27 cellular contexts compared by ENCODE assay signal in the genomic region with DNA sequence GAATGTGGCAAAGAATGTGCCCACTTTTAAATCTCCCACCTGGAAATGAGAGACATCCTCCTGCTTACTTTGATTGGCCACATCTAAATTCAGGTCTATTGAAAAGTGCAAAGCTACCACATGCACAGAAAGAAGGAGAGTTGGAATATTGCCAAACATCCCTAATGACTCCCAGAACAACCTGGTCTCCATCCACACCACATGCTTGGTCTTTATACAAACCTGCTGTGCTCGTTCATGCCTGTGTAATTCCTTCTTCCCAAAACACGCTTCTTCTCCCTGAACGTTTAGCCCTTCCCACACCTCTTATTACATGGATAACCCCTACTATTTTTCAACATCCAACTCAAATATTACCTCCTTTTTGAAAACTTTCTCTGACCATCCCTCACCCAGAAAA.
DNase-seq lines count a peak whose midpoint lies in the region; ATAC-seq and TF ChIP-seq lines count a peak whose summit lies in the region.
"Had no signal": no experiment of that assay in that cellular context is flagged by ENCODE, and none has a peak within 500 bp of the region (broad histone marks: within the 10 kb centered on the region; RNA-seq: fewer than 3 reads in every experiment).

No MANE protein-coding gene starts in this region.

- H3K27me3 Mint-ChIP-seq in CD4-positive, CD25-positive, alpha-beta regulatory T cell = no peaks in the 10 kb centered on the region
- H3K27me3 Mint-ChIP-seq in chondrocyte (ENCODE audit: low read depth) = peaks cover 2% of the 10 kb centered on the region
- H3K27me3 Mint-ChIP-seq: activated naive CD8-positive, alpha-beta T cell; activated T-helper 17 cell treated with anti-CD3 and anti-CD28 coated beads, Interleukin-2, amount 50 U/mL, for 72 hours; central memory CD8-positive, alpha-beta T cell had no signal

- H3K4me3 ChIP-seq in CD4-positive, CD25-positive, alpha-beta regulatory T cell (ENCODE audit: low read depth, low read length) = no peak overlapping the region
- no peak overlapping the region for H3K4me3 ChIP-seq in HAP-1
- H3K4me3 ChIP-seq: GM12878, GM23338, Peyer's patch, upper lobe of left lung had no signal

- peak; percentile 22 for DNase-seq in DMS 273 (lab: John Stamatoyannopoulos, UW; ENCODE audit: unreplicated experiment)
- no peak for DNase-seq in DMS 273 treated with DMSO at 0.1 percent for 48 hours (lab: John Stamatoyannopoulos, UW)
- DNase-seq in CD4-positive, CD25-positive, alpha-beta regulatory T cell = no peak
- DNase-seq in NCI-H146 treated with DMSO at 0.1 percent for 48 hours (lab: John Stamatoyannopoulos, UW; ENCODE audit: unreplicated experiment) = peak; percentile 92
- peak; percentile 15 for DNase-seq in RPMI7951 (ENCODE audit: low read depth)
- no peak for DNase-seq in Kasumi-1 (lab: John Stamatoyannopoulos, UW)
- DNase-seq in HAP-1 (ENCODE audit: low spot score in 2 of 2) = no peak
- DNase-seq in chondrocyte (ENCODE audit: low spot score) = no peak
- DNase-seq: activated CD4-positive, alpha-beta T cell treated with anti-CD3 and anti-CD28 coated beads, Interleukin-2, amount 50 U/mL, for 1 hour; DND-41; islet precursor cell; left ventricle myocardium superior; naive thymus-derived CD8-positive, alpha-beta T cell; NCI-H2227 treated with DMSO at 0.1 percent for 48 hours; Peyer's patch; retina; small intestine; stimulated activated CD4-positive, alpha-beta T cell treated with anti-CD3 and anti-CD28 coated beads, Interleukin-1b, Interleukin-23, amount 100 ng/mL, for 48 hours; T-helper 2 cell; upper lobe of left lung had no signal

- in situ Hi-C loops in HAP-1 (cut with MboI; ENCODE audit: low sequenced_read_pairs) = no loop called here

- no peaks in the 10 kb centered on the region for H3K9me3 ChIP-seq in CD4-positive, CD25-positive, alpha-beta regulatory T cell (ENCODE audit: control insufficient read depth in 2 of 2, low read length in 2 of 2)
- no peaks in the 10 kb centered on the region for H3K9me3 ChIP-seq in HAP-1
- H3K9me3 ChIP-seq: Peyer's patch, upper lobe of left lung had no signal

- no peak overlapping the region for H3K27ac ChIP-seq in CD4-positive, CD25-positive, alpha-beta regulatory T cell (ENCODE audit: insufficient read depth, low read length, poor library complexity, severe bottlenecking)
- H3K27ac ChIP-seq: 22Rv1, Peyer's patch, upper lobe of left lung had no signal

- no peaks in the 10 kb centered on the region for H3K27me3 ChIP-seq in CD4-positive, CD25-positive, alpha-beta regulatory T cell (ENCODE audit: control insufficient read depth, insufficient read depth, low read length)
- no peaks in the 10 kb centered on the region for H3K27me3 ChIP-seq in HAP-1 (ENCODE audit: low read depth)
- H3K27me3 ChIP-seq: Peyer's patch, upper lobe of left lung had no signal

- H3K27ac Mint-ChIP-seq in CD4-positive, CD25-positive, alpha-beta regulatory T cell = peak overlapping the region in 2 of 3 donors; percentile 2 to 3
- H3K27ac Mint-ChIP-seq in chondrocyte (ENCODE audit: unreplicated experiment) = no peak overlapping the region
- H3K27ac Mint-ChIP-seq: activated naive CD8-positive, alpha-beta T cell; GM23338; mesothelial cell of epicardium had no signal

- H3K4me1 Mint-ChIP-seq in CD4-positive, CD25-positive, alpha-beta regulatory T cell = peaks cover 27 to 54% (median 36%) of the 10 kb centered on the region in 4 donors
- peaks cover 8% of the 10 kb centered on the region for H3K4me1 Mint-ChIP-seq in chondrocyte (ENCODE audit: low read depth)
- H3K4me1 Mint-ChIP-seq: mesothelial cell of epicardium had no signal

- H3K36me3 Mint-ChIP-seq in CD4-positive, CD25-positive, alpha-beta regulatory T cell = peaks cover 3% of the 10 kb centered on the region
- H3K36me3 Mint-ChIP-seq in chondrocyte (ENCODE audit: low read depth) = no peaks in the 10 kb centered on the region
- H3K36me3 Mint-ChIP-seq: mesothelial cell of epicardium; naive thymus-derived CD8-positive, alpha-beta T cell had no signal

- H3K4me3 Mint-ChIP-seq in CD4-positive, CD25-positive, alpha-beta regulatory T cell = peak overlapping the region in 1 of 4 donors; percentile 69
- no peak overlapping the region for H3K4me3 Mint-ChIP-seq in chondrocyte (ENCODE audit: unreplicated experiment)
- H3K4me3 Mint-ChIP-seq: activated naive CD8-positive, alpha-beta T cell; activated T-helper 17 cell treated with anti-CD3 and anti-CD28 coated beads, Interleukin-2, amount 50 U/mL, for 72 hours; central memory CD8-positive, alpha-beta T cell; GM23338; mesothelial cell of epicardium; naive thymus-derived CD8-positive, alpha-beta T cell had no signal

- no peak for TF ChIP-seq CTCF in chondrocyte (IDR thresholded peaks at IDR 0.05)

- H3K4me1 ChIP-seq in CD4-positive, CD25-positive, alpha-beta regulatory T cell (ENCODE audit: control insufficient read depth, insufficient read depth, low read length, poor library complexity, severe bottlenecking) = peaks cover 24% of the 10 kb centered on the region
- H3K4me1 ChIP-seq in HAP-1 = no peaks in the 10 kb centered on the region

- H3K36me3 ChIP-seq in CD4-positive, CD25-positive, alpha-beta regulatory T cell (ENCODE audit: control insufficient read depth, insufficient read depth, low read length) = no peaks in the 10 kb centered on the region
- H3K36me3 ChIP-seq in HAP-1 (replicated peaks) = no peaks in the 10 kb centered on the region
- H3K36me3 ChIP-seq: Peyer's patch, upper lobe of left lung had no signal

- ATAC-seq in CD4-positive, CD25-positive, alpha-beta regulatory T cell (ENCODE audit: low read depth in 2 of 2) = no peak
- ATAC-seq: activated T-helper 17 cell treated with anti-CD3 and anti-CD28 coated beads, Interleukin-2, amount 50 U/mL, for 72 hours; GM12878; GM23338; left ventricle myocardium superior; naive thymus-derived CD8-positive, alpha-beta T cell had no signal

- H3K9me3 Mint-ChIP-seq in CD4-positive, CD25-positive, alpha-beta regulatory T cell = peaks cover 0 to 3% (median 0%) of the 10 kb centered on the region in 7 donors
- H3K9me3 Mint-ChIP-seq in chondrocyte (ENCODE audit: low read depth) = no peaks in the 10 kb centered on the region
- H3K9me3 Mint-ChIP-seq: activated T-helper 17 cell treated with anti-CD3 and anti-CD28 coated beads, Interleukin-2, amount 50 U/mL, for 72 hours; central memory CD8-positive, alpha-beta T cell had no signal

Comparison
In these comparisons a context has a peak if more than half of its experiments do, and no peak if none do; other contexts are left out.
1. DNase-seq: peak in DMS 273 (single experiment), NCI-H146 treated with DMSO at 0.1 percent for 48 hours (single experiment) and RPMI7951 (single experiment); none in DMS 273 treated with DMSO at 0.1 percent for 48 hours (single experiment), CD4-positive, CD25-positive, alpha-beta regulatory T cell (0 of 3), Kasumi-1 (0 of 2), HAP-1 (0 of 2) and chondrocyte (single experiment).